Comparison of ENCODE assay signal across 16 cellular contexts in genomic region chr2:123953848-123954247, GRCh38.
DNase-seq lines count a peak whose midpoint lies in the region; FAIRE-seq and TF ChIP-seq lines count a peak whose summit lies in the region.
"Had no signal": no experiment of that assay in that cellular context is flagged by ENCODE, and none has a peak within 500 bp of the region (broad histone marks: within the 10 kb centered on the region; RNA-seq: fewer than 3 reads in every experiment).

No MANE protein-coding gene starts in this region.

- no peaks in the 10 kb centered on the region for H3K27me3 Mint-ChIP-seq in astrocyte (ENCODE audit: low read depth, unreplicated experiment)
- H3K27me3 Mint-ChIP-seq in endodermal cell (ENCODE audit: insufficient read depth): no peaks in the 10 kb centered on the region
- H3K27me3 Mint-ChIP-seq: activated CD8-positive, alpha-beta T cell treated with anti-CD3 and anti-CD28 coated beads for 36 hours; activated naive CD4-positive, alpha-beta T cell treated with anti-CD3 and anti-CD28 coated beads, Interleukin-2, amount 10 ng/mL, durations not matched to agents 7 days and 5 days had no signal

- H3K79me2 ChIP-seq in astrocyte (ENCODE audit: insufficient read depth, low read length): no peaks in the 10 kb centered on the region

- FAIRE-seq in astrocyte (lab: Jason Lieb, UNC): no peak

- intact Hi-C loops in spleen (cut with DNase I; ENCODE audit: low total_unique reads): no loop called here

- H3K9me3 ChIP-seq in astrocyte (ENCODE audit: insufficient read depth, low read depth, low read length) (peaks cover 8% of the 10 kb centered on the region), spleen (peaks cover 0 to 14% (median 0%) of the 10 kb centered on the region in 8 donors), endodermal cell (ENCODE audit: control insufficient read depth, low read length) (no peaks in the 10 kb centered on the region)
- H3K9me3 ChIP-seq: colonic mucosa had no signal

- H3K4me1 ChIP-seq in astrocyte (ENCODE audit: insufficient read depth, low read length): no peaks in the 10 kb centered on the region
- no peaks in the 10 kb centered on the region for H3K4me1 ChIP-seq in spleen
- no peaks in the 10 kb centered on the region for H3K4me1 ChIP-seq in endodermal cell (ENCODE audit: control insufficient read depth, insufficient read depth, low read length)
- H3K4me1 ChIP-seq: colonic mucosa had no signal

- no peak overlapping the region for H2AFZ ChIP-seq in astrocyte (ENCODE audit: low read depth, low read length)

- DNase-seq in EH (ENCODE audit: low read depth) (peak; percentile 40), NB4 (ENCODE audit: low read depth) (peak; percentile 12), astrocyte (ENCODE audit: low read depth) (peak; percentile 10), kidney epithelial cell (ENCODE audit: low read depth) (peak; percentile 25), UCSD-AML1 (lab: John Stamatoyannopoulos, UW; ENCODE audit: unreplicated experiment) (no peak), spleen (no peak), endodermal cell (no peak), NCI-H510A (lab: John Stamatoyannopoulos, UW) (no peak)
- DNase-seq: activated CD8-positive, alpha-beta T cell treated with anti-CD3 and anti-CD28 coated beads for 36 hours; activated naive CD4-positive, alpha-beta T cell treated with anti-CD3 and anti-CD28 coated beads, Interleukin-2, amount 10 ng/mL, durations not matched to agents 7 days and 5 days; colonic mucosa; GOT3; NCI-H69; stimulated activated CD4-positive, alpha-beta T cell treated with anti-CD3 and anti-CD28 coated beads, Interleukin-1b, Interleukin-23, amount 100 ng/mL, for 48 hours; stimulated activated naive CD4-positive, alpha-beta T cell treated with Interleukin-2 at 50 U/mL for 16 hours had no signal

- H3K4me1 Mint-ChIP-seq in astrocyte (ENCODE audit: low read depth, unreplicated experiment): peaks cover 25% of the 10 kb centered on the region
- no peaks in the 10 kb centered on the region for H3K4me1 Mint-ChIP-seq in endodermal cell
- H3K4me1 Mint-ChIP-seq: activated naive CD4-positive, alpha-beta T cell treated with anti-CD3 and anti-CD28 coated beads, Interleukin-2, amount 10 ng/mL, durations not matched to agents 7 days and 5 days had no signal

- H3K27ac ChIP-seq in astrocyte (ENCODE audit: low read depth, low read length): no peak overlapping the region
- H3K27ac ChIP-seq in spleen: no peak overlapping the region
- H3K27ac ChIP-seq in endodermal cell (ENCODE audit: low read depth, low read length): no peak overlapping the region
- H3K27ac ChIP-seq: colonic mucosa had no signal

- no peak overlapping the region for H3K9ac ChIP-seq in astrocyte (ENCODE audit: low read length)
- H3K9ac ChIP-seq in endodermal cell (ENCODE audit: extremely low read depth, low read length, poor library complexity, severe bottlenecking): no peak overlapping the region

- H3K4me3 Mint-ChIP-seq in astrocyte (ENCODE audit: unreplicated experiment) (no peak overlapping the region), endodermal cell (no peak overlapping the region)
- H3K4me3 Mint-ChIP-seq: activated CD8-positive, alpha-beta T cell treated with anti-CD3 and anti-CD28 coated beads for 36 hours; activated naive CD4-positive, alpha-beta T cell treated with anti-CD3 and anti-CD28 coated beads, Interleukin-2, amount 10 ng/mL, durations not matched to agents 7 days and 5 days had no signal

- TF ChIP-seq CTCF in NB4 (IDR thresholded peaks at IDR 0.05; ENCODE audit: low read depth, low read length): no peak
- no peak for TF ChIP-seq CTCF in astrocyte (IDR thresholded peaks at IDR 0.05; ENCODE audit: insufficient read depth, low read depth, low read length)
- TF ChIP-seq CTCF in kidney epithelial cell (IDR thresholded peaks at IDR 0.05; ENCODE audit: insufficient read depth, low read length, poor library complexity, severe bottlenecking): no peak
- TF ChIP-seq CTCF in spleen (IDR thresholded peaks at IDR 0.05 in 8 of 11, conservative IDR thresholded peaks at IDR 0.05 in 3 of 11): no peak
- TF ChIP-seq CTCF in endodermal cell (conservative IDR thresholded peaks at IDR 0.05): no peak

- 77 to 85% (median 82%) methylated on average over 2 of the region's 2 CpGs for WGBS in spleen, 5 donors
- WGBS in endodermal cell (ENCODE audit: insufficient coverage in 1 of 2, insufficient read length in 1 of 2), 2 experiments: 92 to 98% methylated on average over 1 of the region's 2 CpGs

- no peaks in the 10 kb centered on the region for H3K36me3 ChIP-seq in astrocyte (ENCODE audit: insufficient read depth, low read length)
- no peaks in the 10 kb centered on the region for H3K36me3 ChIP-seq in kidney epithelial cell (ENCODE audit: control insufficient read depth, insufficient read depth, low read length)
- H3K36me3 ChIP-seq in spleen: no peaks in the 10 kb centered on the region
- H3K36me3 ChIP-seq in endodermal cell (ENCODE audit: control insufficient read depth, insufficient read depth, low read length): no peaks in the 10 kb centered on the region
- H3K36me3 ChIP-seq: colonic mucosa had no signal

- H3K36me3 Mint-ChIP-seq in astrocyte (ENCODE audit: low read depth, unreplicated experiment) (no peaks in the 10 kb centered on the region), endodermal cell (ENCODE audit: low read depth) (no peaks in the 10 kb centered on the region)
- H3K36me3 Mint-ChIP-seq: activated naive CD4-positive, alpha-beta T cell treated with anti-CD3 and anti-CD28 coated beads, Interleukin-2, amount 10 ng/mL, durations not matched to agents 7 days and 5 days had no signal

- H3K4me3 ChIP-seq in NB4 (ENCODE audit: low read depth, low read length) (no peak overlapping the region), astrocyte (ENCODE audit: insufficient read depth, low read depth, low read length) (no peak overlapping the region), kidney epithelial cell (ENCODE audit: low read depth, low read length) (no peak overlapping the region), spleen (no peak overlapping the region), endodermal cell (ENCODE audit: low read length) (no peak overlapping the region)
- H3K4me3 ChIP-seq: colonic mucosa, lung had no signal

- TF ChIP-seq POLR2A in NB4 (IDR thresholded peaks at IDR 0.05; ENCODE audit: extremely low read depth, insufficient read length): no peak
- no peak for TF ChIP-seq POLR2A in spleen (IDR thresholded peaks at IDR 0.05)

- H3K27me3 ChIP-seq in astrocyte (ENCODE audit: insufficient read depth, low read length) (no peaks in the 10 kb centered on the region), kidney epithelial cell (ENCODE audit: control insufficient read depth, insufficient read depth, low read length) (no peaks in the 10 kb centered on the region), spleen (replicated peaks in 1 of 7) (no peaks in the 10 kb centered on the region), endodermal cell (ENCODE audit: control insufficient read depth, insufficient read depth, low read length, poor library complexity, severe bottlenecking) (no peaks in the 10 kb centered on the region)
- H3K27me3 ChIP-seq: colonic mucosa had no signal

- H3K9me3 Mint-ChIP-seq in astrocyte (ENCODE audit: unreplicated experiment): no peaks in the 10 kb centered on the region
- H3K9me3 Mint-ChIP-seq in endodermal cell: no peaks in the 10 kb centered on the region

- no peaks in the 10 kb centered on the region for H4K20me1 ChIP-seq in astrocyte (ENCODE audit: insufficient read depth, low read length)

- H3K27ac Mint-ChIP-seq in astrocyte (ENCODE audit: unreplicated experiment): peak overlapping the region; percentile 56
- H3K27ac Mint-ChIP-seq in endodermal cell: no peak overlapping the region
- H3K27ac Mint-ChIP-seq: activated CD8-positive, alpha-beta T cell treated with anti-CD3 and anti-CD28 coated beads for 36 hours; activated naive CD4-positive, alpha-beta T cell treated with anti-CD3 and anti-CD28 coated beads, Interleukin-2, amount 10 ng/mL, durations not matched to agents 7 days and 5 days had no signal

- H3K4me2 ChIP-seq in astrocyte (ENCODE audit: low read length): no peak overlapping the region

Comparison
In these comparisons a context has a peak if more than half of its experiments do, and no peak if none do; other contexts are left out.
1. DNase-seq: peak in EH (single experiment), NB4 (single experiment), astrocyte (single experiment) and kidney epithelial cell (single experiment); none in UCSD-AML1 (single experiment), spleen (single experiment), endodermal cell (single experiment) and NCI-H510A (single experiment).